ENCODE assay signal across 8 cellular contexts in the genomic region with DNA sequence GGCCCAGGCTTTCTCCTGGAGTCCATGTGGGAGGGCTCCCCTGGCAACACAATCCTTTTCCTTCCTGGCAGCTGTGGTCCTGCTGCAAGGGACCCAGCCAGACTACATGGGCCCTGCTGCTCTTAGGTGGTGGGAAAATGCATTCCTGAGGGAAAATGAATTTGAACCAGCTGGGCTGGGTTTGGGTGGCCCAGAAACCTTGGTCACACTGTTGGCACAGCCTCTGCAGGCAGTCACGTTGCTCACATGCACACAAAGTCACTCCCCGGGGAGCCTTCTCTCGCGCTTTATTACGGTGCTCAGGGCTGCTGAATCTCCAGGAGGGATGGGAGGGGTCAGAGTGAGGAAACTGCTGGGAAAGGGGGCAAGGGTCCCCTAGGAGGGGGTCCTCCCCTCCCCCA. TPM values are rescaled to one million over a fixed set of nuclear protein-coding genes. Genes with fewer than 3 reads are reported as not detected.
A peak's percentile ranks its signal among the peaks of the same experiment; 100 is the strongest.
DNase-seq lines count a peak whose midpoint lies in the region; ATAC-seq and TF ChIP-seq lines count a peak whose summit lies in the region.

No MANE protein-coding gene starts in this region.

- ATAC-seq in HG02852 (IDR thresholded peaks at IDR 0.05; ENCODE audit: unreplicated experiment): no peak

- TF ChIP-seq CTCF in foreskin fibroblast (IDR thresholded peaks at IDR 0.05; ENCODE audit: low read depth, low read length): no peak

- no peak overlapping the region for H3K4me3 ChIP-seq in foreskin fibroblast (ENCODE audit: low read depth in 1 of 2, low read length in 2 of 2)

- peak; percentile 58 for DNase-seq in COR-L47 (lab: John Stamatoyannopoulos, UW)
- DNase-seq in RPMI7951 (ENCODE audit: low read depth): peak; percentile 85
- DNase-seq in foreskin fibroblast: peak; percentile 46 to 47
- DNase-seq in renal cortical epithelial cell (ENCODE audit: low read depth): peak; percentile 72
- no peak for DNase-seq in NCI-H2029 treated with DMSO at 0.1 percent for 48 hours (lab: John Stamatoyannopoulos, UW)
- no peak for DNase-seq in CD1c-positive myeloid dendritic cell (ENCODE audit: extremely low spot score)
- DNase-seq in activated CD4-positive, alpha-beta T cell treated with anti-CD3 and anti-CD28 coated beads, Interleukin-2, amount 50 U/mL, for 4 hours: no peak

RNA-seq across cellular contexts. Expression of a gene that starts 17.2 kb away (rescaled TPM):
- 1.8 and 1.9 TPM in 2 replicates for total RNA-seq in RPMI7951 (2014; rRNA removed; shearing (Covaris generic))
- 68.9 and 119 TPM in 2 replicates for total RNA-seq in renal cortical epithelial cell

Comparison
In these comparisons a context has a peak if more than half of its experiments do, and no peak if none do; other contexts are left out.
1. DNase-seq: peak in COR-L47 (single experiment), RPMI7951 (single experiment), foreskin fibroblast (2 of 2) and renal cortical epithelial cell (single experiment); none in NCI-H2029 treated with DMSO at 0.1 percent for 48 hours (single experiment), CD1c-positive myeloid dendritic cell (single experiment) and activated CD4-positive, alpha-beta T cell treated with anti-CD3 and anti-CD28 coated beads, Interleukin-2, amount 50 U/mL, for 4 hours (0 of 2).
2. RNA of a gene that starts 17.2 kb away (total RNA-seq): 68.9 to 119 TPM in renal cortical epithelial cell; 1.8 to 1.9 TPM in RPMI7951; every median in the first group is over 10 times any median in the second.